Comparison of ENCODE assay signal across 29 cellular contexts in genomic region chr20:20699144-20699543, GRCh38. TPM values are rescaled to one million over a fixed set of nuclear protein-coding genes. Genes with fewer than 3 reads are reported as not detected.
DNase-seq lines count a peak whose midpoint lies in the region; ATAC-seq and TF ChIP-seq lines count a peak whose summit lies in the region.
"Had no signal": no experiment of that assay in that cellular context is flagged by ENCODE, and none has a peak within 500 bp of the region (broad histone marks: within the 10 kb centered on the region; RNA-seq: fewer than 3 reads in every experiment).

No MANE protein-coding gene starts in this region.

- H3K9me2 ChIP-seq in PC-3 (replicated peaks; ENCODE audit: low read length): no peaks in the 10 kb centered on the region

- intact Hi-C loops in PC-3 (cut with micrococcal nuclease): loop anchor here (2.0 kb wide), 1 partner anchor 14 kb away; the partner anchor contains the start of gene RALGAPA2

- H3K27ac ChIP-seq in PC-3 (ENCODE audit: low read length) (no peak overlapping the region), neural progenitor cell (no peak overlapping the region)
- H3K27ac ChIP-seq: HL-60, Peyer's patch, prostate gland, sigmoid colon, SJCRH30 had no signal

- peaks cover 3% of the 10 kb centered on the region for H3K9me3 Mint-ChIP-seq in neural progenitor cell
- H3K9me3 Mint-ChIP-seq: activated naive CD4-positive, alpha-beta T cell treated with anti-CD3 and anti-CD28 coated beads, Interleukin-2, amount 50 U/mL, for 24 hours; activated T-helper 17 cell treated with anti-CD3 and anti-CD28 coated beads, Interleukin-2, amount 50 U/mL, for 72 hours; HFFc6; immature natural killer cell had no signal

- BruUV-seq in PC-3 (replicated peaks; lab: Mats Ljungman, UMichigan): no TSS peak

- H3K4me2 ChIP-seq in PC-3 (ENCODE audit: low read length) (peak overlapping the region; percentile 54; the same call in 1 of the 2 replicates), neural progenitor cell (no peak overlapping the region)

- ATAC-seq in PC-3: peak; percentile 98
- no peak for ATAC-seq in HG03432 (IDR thresholded peaks at IDR 0.05; ENCODE audit: unreplicated experiment)
- ATAC-seq: activated T-helper 17 cell treated with anti-CD3 and anti-CD28 coated beads, Interleukin-2, amount 50 U/mL, for 72 hours; gastrocnemius medialis had no signal

- H3K4me3 ChIP-seq in PC-3 (ENCODE audit: low read length) (no peak overlapping the region), neural progenitor cell (no peak overlapping the region)
- H3K4me3 ChIP-seq: gastrocnemius medialis, Peyer's patch, prostate gland, sigmoid colon, SJCRH30 had no signal

- no peaks in the 10 kb centered on the region for H3K9me3 ChIP-seq in PC-3 (ENCODE audit: low read length)
- H3K9me3 ChIP-seq in neural progenitor cell (ENCODE audit: low read depth): no peaks in the 10 kb centered on the region
- H3K9me3 ChIP-seq: gastrocnemius medialis, Peyer's patch, prostate gland, sigmoid colon, SJCRH30 had no signal

- peaks cover 1% of the 10 kb centered on the region for H3K27me3 Mint-ChIP-seq in neural progenitor cell (ENCODE audit: insufficient read depth, low read depth)
- H3K27me3 Mint-ChIP-seq: activated naive CD4-positive, alpha-beta T cell treated with anti-CD3 and anti-CD28 coated beads, Interleukin-2, amount 50 U/mL, for 24 hours; activated T-helper 17 cell treated with anti-CD3 and anti-CD28 coated beads, Interleukin-2, amount 50 U/mL, for 72 hours had no signal

- CTCF ChIA-PET in PC-3 (lab: Charles Lee): no interaction called here

- H3K79me2 ChIP-seq in PC-3 (ENCODE audit: low read length) (0 out of 2 replicates have a peak, but pooled peaks cover 7% of the 10 kb centered on the region), neural progenitor cell (ENCODE audit: low read depth) (peaks cover 64% of the 10 kb centered on the region)

- H3K4me1 Mint-ChIP-seq in neural progenitor cell: peaks cover 2% of the 10 kb centered on the region

- H4K20me1 ChIP-seq in PC-3 (ENCODE audit: low read length): peaks cover 12% of the 10 kb centered on the region; the same call in 1 of the 2 replicates
- peaks cover 13% of the 10 kb centered on the region for H4K20me1 ChIP-seq in neural progenitor cell (ENCODE audit: low read depth)

- H3K9ac ChIP-seq in PC-3 (ENCODE audit: low read length): no peak overlapping the region
- no peak overlapping the region for H3K9ac ChIP-seq in neural progenitor cell

- H3K36me3 ChIP-seq in PC-3 (ENCODE audit: low read depth, low read length): no peaks in the 10 kb centered on the region
- H3K36me3 ChIP-seq in neural progenitor cell: no peaks in the 10 kb centered on the region
- H3K36me3 ChIP-seq: gastrocnemius medialis, Peyer's patch, prostate gland, sigmoid colon, SJCRH30 had no signal

- POLR2A ChIA-PET in PC-3 (lab: Charles Lee; ENCODE audit: unreplicated experiment): interaction anchor here (0.6 kb wide), 1 partner anchor 13 kb away, joined by 7 read pairs; the partner anchor contains the start of gene RALGAPA2

- TF ChIP-seq CTCF in PC-3 (conservative IDR thresholded peaks at IDR 0.05; ENCODE audit: low read depth, low read length): no peak
- TF ChIP-seq CTCF in neural progenitor cell (IDR thresholded peaks at IDR 0.05): no peak

- no peaks in the 10 kb centered on the region for H3F3A ChIP-seq in PC-3 (ENCODE audit: low read length, unreplicated experiment)
- no peaks in the 10 kb centered on the region for H3F3A ChIP-seq in neural progenitor cell (ENCODE audit: low read depth)

- H3K27ac Mint-ChIP-seq in neural progenitor cell: no peak overlapping the region
- H3K27ac Mint-ChIP-seq: activated naive CD4-positive, alpha-beta T cell treated with anti-CD3 and anti-CD28 coated beads, Interleukin-2, amount 50 U/mL, for 24 hours; activated T-helper 17 cell treated with anti-CD3 and anti-CD28 coated beads, Interleukin-2, amount 50 U/mL, for 72 hours; HFFc6; immature natural killer cell had no signal

- peaks cover 3% of the 10 kb centered on the region for H3K36me3 Mint-ChIP-seq in neural progenitor cell

- H2AFZ ChIP-seq in PC-3 (ENCODE audit: low read length) (no peak overlapping the region), neural progenitor cell (replicated peaks) (no peak overlapping the region)

- H3K27me3 ChIP-seq in PC-3 (ENCODE audit: low read length): no peaks in the 10 kb centered on the region
- no peaks in the 10 kb centered on the region for H3K27me3 ChIP-seq in neural progenitor cell
- H3K27me3 ChIP-seq: gastrocnemius medialis, Peyer's patch, sigmoid colon, SJCRH30 had no signal

- no peak overlapping the region for H3K4me3 Mint-ChIP-seq in neural progenitor cell
- H3K4me3 Mint-ChIP-seq: activated naive CD4-positive, alpha-beta T cell treated with anti-CD3 and anti-CD28 coated beads, Interleukin-2, amount 50 U/mL, for 24 hours; activated T-helper 17 cell treated with anti-CD3 and anti-CD28 coated beads, Interleukin-2, amount 50 U/mL, for 72 hours; HFFc6; immature natural killer cell had no signal

- H3K4me1 ChIP-seq in PC-3 (ENCODE audit: insufficient read depth, low read length): peaks cover 12% of the 10 kb centered on the region
- H3K4me1 ChIP-seq in neural progenitor cell: no peaks in the 10 kb centered on the region
- H3K4me1 ChIP-seq: Peyer's patch, prostate gland, SJCRH30 had no signal

- DNase-seq in NCI-H1092 treated with DMSO at 0.1 percent for 48 hours (lab: John Stamatoyannopoulos, UW): peak; percentile 35
- no peak for DNase-seq in NCI-H1092 (lab: John Stamatoyannopoulos, UW)
- DNase-seq in PC-3: peak; percentile 82
- DNase-seq in dermis microvascular lymphatic vessel endothelial cell (ENCODE audit: low read depth in 2 of 2): peak; percentile 9 to 22
- DNase-seq in NCI-H128 (lab: John Stamatoyannopoulos, UW; ENCODE audit: unreplicated experiment): no peak
- no peak for DNase-seq in neural progenitor cell (ENCODE audit: low spot score)
- no peak for DNase-seq in germinal center (ENCODE audit: low spot score)
- DNase-seq: 8988T; activated CD4-positive, alpha-beta T cell treated with anti-CD3 and anti-CD28 coated beads, Interleukin-2, amount 50 U/mL, for 48 hours; activated CD8-positive, alpha-beta memory T cell treated with anti-CD3 and anti-CD28 coated beads, Interleukin-2, amount 50 U/mL, for 48 hours; caudate nucleus; dermis blood vessel endothelial cell; gastrocnemius medialis; GOT3; HFFc6; hypothalamus; immature natural killer cell; NCI-H1048; NCI-H2107; Peyer's patch; sigmoid colon; SJCRH30; stimulated activated CD4-positive, alpha-beta T cell treated with anti-CD3 and anti-CD28 coated beads, Interleukin-15, amount 100 ng/mL, for 24 hours; stimulated activated naive CD4-positive, alpha-beta T cell had no signal

RNA-seq across cellular contexts. Expression of gene RALGAPA2, which starts 13.3 kb away (rescaled TPM):
- total RNA-seq in PC-3 (2014; rRNA removed): 9.8 and 10.5 TPM in 2 replicates
- 20.4 and 40.1 TPM in 2 replicates for total RNA-seq in dermis microvascular lymphatic vessel endothelial cell
- total RNA-seq in neural progenitor cell (ENCODE audit: low replicate concordance): 22.8 and 25.9 TPM in 2 replicates

Comparison
In these comparisons a context has a peak if more than half of its experiments do, and no peak if none do; other contexts are left out.
1. DNase-seq: peak in NCI-H1092 treated with DMSO at 0.1 percent for 48 hours (single experiment), PC-3 (single experiment) and dermis microvascular lymphatic vessel endothelial cell (2 of 2); none in NCI-H1092 (single experiment), NCI-H128 (single experiment), neural progenitor cell (single experiment) and germinal center (single experiment).